9 cellular contexts compared by ENCODE assay signal in genomic region chr1:21963477-21964217, GRCh38. TPM values are rescaled to one million over a fixed set of nuclear protein-coding genes. Genes with fewer than 3 reads are reported as not detected.
A peak's percentile ranks its signal among the peaks of the same experiment; 100 is the strongest.
DNase-seq lines count a peak whose midpoint lies in the region; ATAC-seq, FAIRE-seq and TF ChIP-seq lines count a peak whose summit lies in the region.
"Had no signal": no experiment of that assay in that cellular context is flagged by ENCODE, and none has a peak within 500 bp of the region (broad histone marks: within the 10 kb centered on the region; RNA-seq: fewer than 3 reads in every experiment).

No MANE protein-coding gene starts in this region.

- no peak overlapping the region for H3K4me3 ChIP-seq in ovary
- H3K4me3 ChIP-seq in tibial nerve, result no peak overlapping the region

- H3K36me3 ChIP-seq in ovary (no peaks in the 10 kb centered on the region), tibial nerve (no peaks in the 10 kb centered on the region)

- no peaks in the 10 kb centered on the region for H3K9me3 Mint-ChIP-seq in activated T-helper 2 cell treated with anti-CD3 and anti-CD28 coated beads, Interferon-gamma antibody, Interleukin-2, Interleukin-4, amounts not matched to agents 10 μg/mL and 5 μg/mL and 100 μg/mL, durations not matched to agents 14 hours and 24 hours and 36 hours

- TF ChIP-seq POLR2A in ovary (IDR thresholded peaks at IDR 0.05), result no peak
- TF ChIP-seq POLR2A in tibial nerve (IDR thresholded peaks at IDR 0.05), result no peak

- FAIRE-seq in frontal cortex (lab: Jason Lieb, UNC), result no peak
- FAIRE-seq: endometrium had no signal

- peak; percentile 71 for DNase-seq in EL
- peak; percentile 86 for DNase-seq in KBM-7
- peak; percentile 84 for DNase-seq in RPMI8226
- DNase-seq in activated T-helper 2 cell treated with anti-CD3 and anti-CD28 coated beads, Interferon-gamma antibody, Interleukin-2, Interleukin-4, amounts not matched to agents 10 μg/mL and 5 μg/mL and 100 μg/mL, durations not matched to agents 14 hours and 24 hours and 36 hours (ENCODE audit: low spot score), result peak; percentile 70
- peak; percentile 38 to 65 for DNase-seq in frontal cortex (ENCODE audit: low spot score in 2 of 2)
- DNase-seq in ovary, result peak; percentile 63 to 86 (median 80)
- DNase-seq in tibial nerve (ENCODE audit: low spot score in 2 of 2), result peak; percentile 76 to 91

- H3K36me3 Mint-ChIP-seq in activated T-helper 2 cell treated with anti-CD3 and anti-CD28 coated beads, Interferon-gamma antibody, Interleukin-2, Interleukin-4, amounts not matched to agents 10 μg/mL and 5 μg/mL and 100 μg/mL, durations not matched to agents 14 hours and 24 hours and 36 hours (ENCODE audit: low read depth), result no peaks in the 10 kb centered on the region

- H3K27me3 Mint-ChIP-seq in activated T-helper 2 cell treated with anti-CD3 and anti-CD28 coated beads, Interferon-gamma antibody, Interleukin-2, Interleukin-4, amounts not matched to agents 10 μg/mL and 5 μg/mL and 100 μg/mL, durations not matched to agents 14 hours and 24 hours and 36 hours (ENCODE audit: low read depth), result peaks cover 2% of the 10 kb centered on the region

- H3K9me3 ChIP-seq in ovary (no peaks in the 10 kb centered on the region), tibial nerve (no peaks in the 10 kb centered on the region)

- no peak overlapping the region for H3K4me3 Mint-ChIP-seq in activated T-helper 2 cell treated with anti-CD3 and anti-CD28 coated beads, Interferon-gamma antibody, Interleukin-2, Interleukin-4, amounts not matched to agents 10 μg/mL and 5 μg/mL and 100 μg/mL, durations not matched to agents 14 hours and 24 hours and 36 hours (ENCODE audit: low read depth)

- H3K4me1 Mint-ChIP-seq in activated T-helper 2 cell treated with anti-CD3 and anti-CD28 coated beads, Interferon-gamma antibody, Interleukin-2, Interleukin-4, amounts not matched to agents 10 μg/mL and 5 μg/mL and 100 μg/mL, durations not matched to agents 14 hours and 24 hours and 36 hours (ENCODE audit: low read depth), result peaks cover 2% of the 10 kb centered on the region

- intact Hi-C loops in activated T-helper 2 cell treated with anti-CD3 and anti-CD28 coated beads, Interferon-gamma antibody, Interleukin-2, Interleukin-4, amounts not matched to agents 10 μg/mL and 5 μg/mL and 100 μg/mL, durations not matched to agents 14 hours and 24 hours and 36 hours (cut with micrococcal nuclease), result loop anchor here (5.0 kb wide), 1 partner anchor 311 kb away; no protein-coding TSS in a partner anchor
- intact Hi-C loops in ovary (cut with DNase I), result loop anchor here in 2 of 4 donors (10.0 kb wide), 1 partner anchor 99 kb away; no protein-coding TSS in a partner anchor

- 42 to 46% (median 45%) methylated on average over 11 of the region's 11 CpGs for WGBS in ovary, 3 donors
- 45 to 50% methylated on average over 11 of the region's 11 CpGs for WGBS in tibial nerve, 2 donors

- H3K27ac ChIP-seq in ovary, result no peak overlapping the region
- peak overlapping the region in 1 of 4 donors; percentile 21 for H3K27ac ChIP-seq in tibial nerve

- no peaks in the 10 kb centered on the region for H3K4me1 ChIP-seq in ovary (ENCODE audit: insufficient read depth)
- H3K4me1 ChIP-seq in tibial nerve, result peaks cover 0 to 5% (median 2%) of the 10 kb centered on the region in 4 donors

- in situ Hi-C loops in KBM-7 (cut with MboI; ENCODE audit: low pct_unique_long_range_greater_than_20kb, low sequenced_read_pairs), result no loop called here

- H3K27me3 ChIP-seq in ovary, result no peaks in the 10 kb centered on the region
- H3K27me3 ChIP-seq in tibial nerve, result no peaks in the 10 kb centered on the region

- TF ChIP-seq EP300 in ovary (IDR thresholded peaks at IDR 0.05) (no peak), tibial nerve (IDR thresholded peaks at IDR 0.05) (peak in 1 of 2 donors; percentile 65)

- peak; percentile 78 to 87 (median 83) for TF ChIP-seq CTCF in ovary (IDR thresholded peaks at IDR 0.05)
- peak; percentile 86 to 93 (median 88) for TF ChIP-seq CTCF in tibial nerve (IDR thresholded peaks at IDR 0.05)

- H3K27ac Mint-ChIP-seq in activated T-helper 2 cell treated with anti-CD3 and anti-CD28 coated beads, Interferon-gamma antibody, Interleukin-2, Interleukin-4, amounts not matched to agents 10 μg/mL and 5 μg/mL and 100 μg/mL, durations not matched to agents 14 hours and 24 hours and 36 hours, result no peak overlapping the region

- no peak for ATAC-seq in GM19452 (IDR thresholded peaks at IDR 0.05; ENCODE audit: unreplicated experiment)

RNA-seq across cellular contexts. Expression of gene CELA3B, which starts 13.2 kb away (rescaled TPM):
- total RNA-seq in activated T-helper 2 cell treated with anti-CD3 and anti-CD28 coated beads, Interferon-gamma antibody, Interleukin-2, Interleukin-4, amounts not matched to agents 10 μg/mL and 5 μg/mL and 100 μg/mL, durations not matched to agents 14 hours and 24 hours and 36 hours, result not detected in 2 replicates
- total RNA-seq in frontal cortex (not detected), ovary (10 to 100 TPM in 2 of 7 donors, 1 to 10 TPM in 1, not detected in 4; 2.6 to 19.2 (median 15.4) TPM), tibial nerve (10 to 100 TPM in 1 of 4 donors, 1 to 10 TPM in 2, under 1 TPM in 1; 0.66 to 47.7 (median 2.2) TPM)
- not detected for polyA plus RNA-seq in ovary

RNA-seq across cellular contexts. Expression of gene HSPG2, which starts 26.5 kb away (rescaled TPM):
- total RNA-seq in activated T-helper 2 cell treated with anti-CD3 and anti-CD28 coated beads, Interferon-gamma antibody, Interleukin-2, Interleukin-4, amounts not matched to agents 10 μg/mL and 5 μg/mL and 100 μg/mL, durations not matched to agents 14 hours and 24 hours and 36 hours, result 3.9 and 4.1 TPM in 2 replicates
- total RNA-seq in frontal cortex, result 4.5 TPM
- total RNA-seq in ovary, result 100 to 1,000 TPM in 4 of 7 donors, 10 to 100 TPM in 3; 27.3 to 294 (median 116) TPM
- polyA plus RNA-seq in ovary, result 10 to 100 TPM; 37.9 to 65.0 TPM
- 100 to 1,000 TPM; 292 to 486 (median 404) TPM for total RNA-seq in tibial nerve

RNA-seq across cellular contexts. Expression of gene CELA3A, which starts 37.8 kb away (rescaled TPM):
- not detected in 2 replicates for total RNA-seq in activated T-helper 2 cell treated with anti-CD3 and anti-CD28 coated beads, Interferon-gamma antibody, Interleukin-2, Interleukin-4, amounts not matched to agents 10 μg/mL and 5 μg/mL and 100 μg/mL, durations not matched to agents 14 hours and 24 hours and 36 hours
- total RNA-seq in frontal cortex, result not detected
- 10 to 100 TPM in 2 of 7 donors, 1 to 10 TPM in 1, under 1 TPM in 1, not detected in 3; 0.42 to 25.4 (median 14.1) TPM for total RNA-seq in ovary
- polyA plus RNA-seq in ovary, result under 1 TPM in 1 of 2 donors, not detected in 1; 0.12 TPM
- total RNA-seq in tibial nerve, result 10 to 100 TPM in 1 of 4 donors, 1 to 10 TPM in 3; 4.0 to 60.6 (median 6.0) TPM
